ENCODE assay signal across 10 cellular contexts in genomic region chr6:26522488-26523228, GRCh38. TPM values are rescaled to one million over a fixed set of nuclear protein-coding genes. Genes with fewer than 3 reads are reported as not detected.
DNase-seq lines count a peak whose midpoint lies in the region; ATAC-seq, FAIRE-seq and TF ChIP-seq lines count a peak whose summit lies in the region.
"Not testable (repeated sequence)": the region's sequence is repeated elsewhere in the genome, so short reads cannot be mapped to it uniquely, and the experiment has no call there.
"Had no signal": no experiment of that assay in that cellular context is flagged by ENCODE, and none has a peak within 500 bp of the region (broad histone marks: within the 10 kb centered on the region; RNA-seq: fewer than 3 reads in every experiment).

No MANE protein-coding gene starts in this region.

- not testable (repeated sequence) for TF ChIP-seq CTCF in HFFc6 (IDR thresholded peaks at IDR 0.05); K562 (IDR thresholded peaks at IDR 0.05 in 2 of 3, conservative IDR thresholded peaks at IDR 0.05 in 1 of 3; ENCODE audit: insufficient read depth in 2 of 3, low read depth in 1 of 3, low read length in 3 of 3); fibroblast of lung (conservative IDR thresholded peaks at IDR 0.05 in 1 of 2, IDR thresholded peaks at IDR 0.05 in 1 of 2; ENCODE audit: low read depth in 1 of 2, low read length in 2 of 2); mesothelial cell of epicardium (IDR thresholded peaks at IDR 0.05; ENCODE audit: unreplicated experiment)

- ATAC-seq in K562 = peak; percentile 24; the same call in 2 of the 3 replicates

- peak; percentile 55 to 66 for DNase-seq in AML-193 (lab: John Stamatoyannopoulos, UW)
- not testable (repeated sequence) for DNase-seq in HFFc6; mesothelial cell of epicardium (ENCODE audit: low spot score in 2 of 2, unreplicated experiment in 2 of 2)
- DNase-seq in NOMO-1 (lab: John Stamatoyannopoulos, UW; ENCODE audit: unreplicated experiment in 2 of 2) = peak; percentile 66 to 76
- peak; percentile 22 for DNase-seq in activated CD4-positive, alpha-beta T cell treated with anti-CD3 and anti-CD28 coated beads for 48 hours
- peak in 2 of 4 experiments; percentile 57 to 81 for DNase-seq in K562 (ENCODE audit: extremely low read depth in 1 of 4, low spot score in 3 of 4)
- peak in 1 of 2 donors; percentile 28 for DNase-seq in fibroblast of lung (ENCODE audit: low read depth in 2 of 2)

- not testable (repeated sequence) for H3K27me3 Mint-ChIP-seq in HFFc6 (ENCODE audit: insufficient read depth); mesothelial cell of epicardium (ENCODE audit: low read depth)

- H3K27ac Mint-ChIP-seq in HFFc6 (peak overlapping the region; percentile 90), mesothelial cell of epicardium (peak overlapping the region; percentile 97)

- H3K4me3 ChIP-seq in K562 (peak overlapping the region; percentile 70), fibroblast of lung (replicated peaks in 1 of 4; ENCODE audit: control extremely low read depth in 1 of 4, insufficient read depth in 1 of 4, low read depth in 3 of 4, low read length in 4 of 4) (peak overlapping the region in 3 of 4 experiments; percentile 49 to 56 (median 54)), skeletal muscle tissue (ENCODE audit: low read length in 3 of 3) (peak overlapping the region; percentile 72 to 92 (median 77))

- not testable (repeated sequence) for H4K20me1 ChIP-seq in K562 (replicated peaks; ENCODE audit: control insufficient read depth, insufficient read depth, low read length); fibroblast of lung (ENCODE audit: control insufficient read depth, extremely low read depth, insufficient read depth, low read length)

- H3K9ac ChIP-seq in K562 (ENCODE audit: insufficient read depth in 1 of 2, low read depth in 2 of 2, low read length in 2 of 2) (peak overlapping the region; percentile 96 to 99), skeletal muscle tissue (ENCODE audit: low read depth in 1 of 3, low read length in 3 of 3) (peak overlapping the region; percentile 77 to 93 (median 92))
- not testable (repeated sequence) for H3K9ac ChIP-seq in fibroblast of lung (ENCODE audit: insufficient read depth, low read length)

- H3K4me1 Mint-ChIP-seq in HFFc6 (ENCODE audit: low read depth) (peaks cover 33% of the 10 kb centered on the region), mesothelial cell of epicardium (peaks cover 35% of the 10 kb centered on the region)

- FAIRE-seq in K562 (lab: Jason Lieb, UNC) = not testable (repeated sequence)

- 4% methylated on average over 11 of the region's 11 CpGs for WGBS in K562 (ENCODE audit: insufficient coverage, low coverage, missing lambda C conversion rate)

- in situ Hi-C loops in K562 (cut with MboI) = not testable (repeated sequence)

- H3K9me3 Mint-ChIP-seq in HFFc6, mesothelial cell of epicardium: not testable (repeated sequence)

- H3K27ac ChIP-seq in K562 (ENCODE audit: extremely low read depth, low read depth, low read length) = peak overlapping the region; percentile 98
- peak overlapping the region; percentile 86 for H3K27ac ChIP-seq in fibroblast of lung (ENCODE audit: insufficient read depth, low read length)
- H3K27ac ChIP-seq in skeletal muscle tissue (ENCODE audit: low read depth, low read length) = peak overlapping the region; percentile 95

- intact Hi-C loops in K562 (cut with micrococcal nuclease) = loop anchor here (1.0 kb wide), 1 partner anchor 32 kb away; no protein-coding TSS in a partner anchor

- not testable (repeated sequence) for TF ChIP-seq EP300 in K562 (IDR thresholded peaks at IDR 0.05; ENCODE audit: low read length)

- not testable (repeated sequence) for BruUV-seq in K562 (replicated peaks; lab: Mats Ljungman, UMichigan)

- CTCF ChIA-PET in K562 (lab: Yijun Ruan, JAX; ENCODE audit: low intra/inter-chr PET ratio) = not testable (repeated sequence)

- TF ChIP-seq POLR2A in K562 (conservative IDR thresholded peaks at IDR 0.05) = not testable (repeated sequence)

- not testable (repeated sequence) for H3K9me1 ChIP-seq in K562 (ENCODE audit: control insufficient read depth, insufficient read depth, low read length)

- POLR2A ChIA-PET in K562 (lab: Yijun Ruan, JAX) = interaction anchor here (0.6 to 2.3 kb wide), 11 partner anchors 10 to 1011 kb away, joined by 3 to 21 read pairs (median 3); partner anchors contain the start of gene HMGN4

- H3K4me3 Mint-ChIP-seq in HFFc6 (peak overlapping the region; percentile 88), mesothelial cell of epicardium (peak overlapping the region; percentile 85)

- not testable (repeated sequence) for TF ChIP-seq RAD21 in K562 (CRISPR knock-in tag; conservative IDR thresholded peaks at IDR 0.05 in 1 of 2, IDR thresholded peaks at IDR 0.05 in 1 of 2)

- peaks cover 13 to 21% of the 10 kb centered on the region in 2 experiments; a peak in 4 of 5 replicates for H3K4me1 ChIP-seq in K562 (replicated peaks in 1 of 2; ENCODE audit: control insufficient read depth in 2 of 2, insufficient read depth in 2 of 2, low read length in 2 of 2)
- not testable (repeated sequence) for H3K4me1 ChIP-seq in fibroblast of lung (ENCODE audit: control insufficient read depth, extremely low read depth, insufficient read depth, low read length)
- peaks cover 6 to 17% (median 8%) of the 10 kb centered on the region in 3 donors for H3K4me1 ChIP-seq in skeletal muscle tissue (ENCODE audit: control insufficient read depth in 3 of 3, insufficient read depth in 3 of 3, low read length in 3 of 3)

- not testable (repeated sequence) for H3K36me3 Mint-ChIP-seq in HFFc6 (ENCODE audit: low read depth); mesothelial cell of epicardium

- not testable (repeated sequence) for H3K36me3 ChIP-seq in K562 (ENCODE audit: control insufficient read depth, insufficient read depth, low read length); fibroblast of lung (ENCODE audit: control insufficient read depth, insufficient read depth, low read length); skeletal muscle tissue (ENCODE audit: control insufficient read depth in 3 of 3, insufficient read depth in 3 of 3, low read length in 3 of 3)

- H3K9me3 ChIP-seq in K562 (replicated peaks; ENCODE audit: control insufficient read depth, insufficient read depth, low read depth, low read length); fibroblast of lung (ENCODE audit: control insufficient read depth, insufficient read depth, low read depth, low read length); skeletal muscle tissue (ENCODE audit: control insufficient read depth in 3 of 3, low read length in 3 of 3): not testable (repeated sequence)

- H3K4me2 ChIP-seq in K562 (ENCODE audit: insufficient read depth, low read length) (peak overlapping the region; percentile 94), fibroblast of lung (ENCODE audit: extremely low read depth, insufficient read depth, low read length) (peak overlapping the region; percentile 54)

- peaks cover 38% of the 10 kb centered on the region for H3K79me2 ChIP-seq in K562 (ENCODE audit: control insufficient read depth, insufficient read depth, low read length)
- H3K79me2 ChIP-seq in fibroblast of lung (ENCODE audit: control insufficient read depth, insufficient read depth, low read length) = not testable (repeated sequence)

- peak overlapping the region; percentile 93; the same call in 1 of the 2 replicates for H2AFZ ChIP-seq in K562 (ENCODE audit: low read depth, low read length)
- not testable (repeated sequence) for H2AFZ ChIP-seq in fibroblast of lung (ENCODE audit: low read length)

- H3K27me3 ChIP-seq in K562 (ENCODE audit: control insufficient read depth in 2 of 2, insufficient read depth in 2 of 2, low read length in 2 of 2); fibroblast of lung (ENCODE audit: control insufficient read depth, insufficient read depth, low read length); skeletal muscle tissue (ENCODE audit: control insufficient read depth in 3 of 3, insufficient read depth in 3 of 3, low read length in 3 of 3): not testable (repeated sequence)

RNA-seq across cellular contexts. Expression of gene HMGN4, which starts 15.5 kb away (rescaled TPM):
- 10 to 100 TPM; 42.6 to 55.7 (median 51.8) TPM for total RNA-seq in HFFc6 (2021; fragmentation: NEBNext Ultra II Directional; extraction: Animal tissue kit (Norgen Biotek cat#: 25700))
- total RNA-seq in K562 (2011; cell fraction: chromatin; rRNA removed; ENCODE audit: low replicate concordance) = 23.4 and 44.5 TPM in 2 replicates
- total RNA-seq in K562 (2011; cell fraction: nucleolus; rRNA removed) = 13.5 and 15.3 TPM in 2 replicates
- 28.3 and 34.4 TPM in 2 replicates for total RNA-seq in K562 (2011; cell fraction: nucleoplasm; rRNA removed)
- total RNA-seq in K562 (2014; rRNA removed) = 71.8 and 87.5 TPM in 2 replicates
- 134 and 145 TPM in 2 replicates for total RNA-seq in K562 (2014; rRNA removed; fragmentation: Illumina TruSeq; extraction: Trizol)
- total RNA-seq in K562 (2015; rRNA removed; fragmentation: Illumina TruSeq; extraction: Trizol) = 100 and 102 TPM in 2 replicates
- 78.8 and 79.9 TPM in 2 replicates for total RNA-seq in K562 (2021)
- polyA plus RNA-seq in K562 (2011; rRNA removed) = 95.4 and 111 TPM in 2 replicates
- polyA plus RNA-seq in K562 (2011; cell fraction: cytosol; rRNA removed) = 35.3 and 57.4 TPM in 2 replicates
- 24.5 and 38.9 TPM in 2 replicates for polyA plus RNA-seq in K562 (2011; cell fraction: nucleus; rRNA removed)
- polyA plus RNA-seq in K562 (2012) = 65.4 and 94.0 TPM in 2 replicates
- 97.0 and 104 TPM in 2 replicates for polyA plus RNA-seq in K562 (2014; fragmentation: Illumina TruSeq; extraction: Trizol)
- 10 to 100 TPM; 35.4 to 41.1 TPM for polyA plus RNA-seq in K562 (2014; fragmentation: Nextera tagmentation; extraction: Ambion mirVana)
- 92.2 and 94.1 TPM in 2 replicates for polyA plus RNA-seq in K562 (2014; rRNA removed)
- polyA minus RNA-seq in K562 (2011; rRNA and poly(A)+ RNA removed) = 76.2 and 81.4 TPM in 2 replicates
- 32.2 and 35.4 TPM in 2 replicates for polyA minus RNA-seq in K562 (2011; cell fraction: cytosol; rRNA and poly(A)+ RNA removed)
- polyA minus RNA-seq in K562 (2011; cell fraction: nucleus; rRNA and poly(A)+ RNA removed) = 8.2 and 16.9 TPM in 2 replicates
- total RNA-seq in fibroblast of lung = 90.4 and 111 TPM in 2 replicates
- 58.7 and 74.9 TPM in 2 replicates for polyA plus RNA-seq in fibroblast of lung
- 50.1 and 58.4 TPM in 2 replicates for polyA plus RNA-seq in fibroblast of lung (2012)
- polyA minus RNA-seq in fibroblast of lung (ENCODE audit: low replicate concordance) = 6.0 and 7.6 TPM in 2 replicates
- total RNA-seq in mesothelial cell of epicardium = 49.4 to 60.5 TPM (median 54.1 TPM) in 3 replicates
- 45.9 TPM for total RNA-seq in skeletal muscle tissue

RNA-seq across cellular contexts. Expression of gene BTN1A1, which starts 22.6 kb away (rescaled TPM):
- total RNA-seq in HFFc6 (2021; fragmentation: NEBNext Ultra II Directional; extraction: Animal tissue kit (Norgen Biotek cat#: 25700)) = not detected
- not detected in 2 replicates for total RNA-seq in K562 (2011; cell fraction: chromatin; rRNA removed; ENCODE audit: low replicate concordance)
- total RNA-seq in K562 (2011; cell fraction: nucleolus; rRNA removed) = not detected in 2 replicates
- total RNA-seq in K562 (2011; cell fraction: nucleoplasm; rRNA removed) = not detected in 2 replicates
- total RNA-seq in K562 (2014; rRNA removed) = 0.09 TPM in 1 of 2 replicates, not detected in the other
- total RNA-seq in K562 (2014; rRNA removed; fragmentation: Illumina TruSeq; extraction: Trizol) = 0.15 TPM in 1 of 2 replicates, not detected in the other
- not detected in 2 replicates for total RNA-seq in K562 (2015; rRNA removed; fragmentation: Illumina TruSeq; extraction: Trizol)
- 0.09 TPM in 1 of 2 replicates, not detected in the other for total RNA-seq in K562 (2021)
- polyA plus RNA-seq in K562 (2011; rRNA removed) = 0.04 TPM in 2 replicates
- polyA plus RNA-seq in K562 (2011; cell fraction: cytosol; rRNA removed) = 0.01 TPM in 1 of 2 replicates, not detected in the other
- not detected in 2 replicates for polyA plus RNA-seq in K562 (2011; cell fraction: nucleus; rRNA removed)
- 0.04 and 0.05 TPM in 2 replicates for polyA plus RNA-seq in K562 (2012)
- polyA plus RNA-seq in K562 (2014; fragmentation: Illumina TruSeq; extraction: Trizol) = 0.06 TPM in 1 of 2 replicates, not detected in the other
- polyA plus RNA-seq in K562 (2014; fragmentation: Nextera tagmentation; extraction: Ambion mirVana) = under 1 TPM in 1 of 2 experiments, not detected in 1; 0.01 TPM
- not detected in 2 replicates for polyA plus RNA-seq in K562 (2014; rRNA removed)
- polyA minus RNA-seq in K562 (2011; rRNA and poly(A)+ RNA removed) = not detected in 2 replicates
- polyA minus RNA-seq in K562 (2011; cell fraction: cytosol; rRNA and poly(A)+ RNA removed) = not detected in 2 replicates
- polyA minus RNA-seq in K562 (2011; cell fraction: nucleus; rRNA and poly(A)+ RNA removed) = not detected in 2 replicates
- total RNA-seq in fibroblast of lung = not detected in 2 replicates
- polyA plus RNA-seq in fibroblast of lung = not detected in 2 replicates
- polyA plus RNA-seq in fibroblast of lung (2012) = not detected in 2 replicates
- not detected in 2 replicates for polyA minus RNA-seq in fibroblast of lung (ENCODE audit: low replicate concordance)
- 0.09 to 0.11 TPM in 2 of 3 replicates, not detected in the other for total RNA-seq in mesothelial cell of epicardium
- total RNA-seq in skeletal muscle tissue = not detected
- total RNA-seq: LHCN-M2; T-helper 2 cell treated with Interferon-gamma antibody and Interleukin-4, amounts not matched to agents 100 ng/mL and 5 ng/mL, for 36 hours had no signal
